2 cellular contexts compared by ENCODE assay signal in the genomic region with DNA sequence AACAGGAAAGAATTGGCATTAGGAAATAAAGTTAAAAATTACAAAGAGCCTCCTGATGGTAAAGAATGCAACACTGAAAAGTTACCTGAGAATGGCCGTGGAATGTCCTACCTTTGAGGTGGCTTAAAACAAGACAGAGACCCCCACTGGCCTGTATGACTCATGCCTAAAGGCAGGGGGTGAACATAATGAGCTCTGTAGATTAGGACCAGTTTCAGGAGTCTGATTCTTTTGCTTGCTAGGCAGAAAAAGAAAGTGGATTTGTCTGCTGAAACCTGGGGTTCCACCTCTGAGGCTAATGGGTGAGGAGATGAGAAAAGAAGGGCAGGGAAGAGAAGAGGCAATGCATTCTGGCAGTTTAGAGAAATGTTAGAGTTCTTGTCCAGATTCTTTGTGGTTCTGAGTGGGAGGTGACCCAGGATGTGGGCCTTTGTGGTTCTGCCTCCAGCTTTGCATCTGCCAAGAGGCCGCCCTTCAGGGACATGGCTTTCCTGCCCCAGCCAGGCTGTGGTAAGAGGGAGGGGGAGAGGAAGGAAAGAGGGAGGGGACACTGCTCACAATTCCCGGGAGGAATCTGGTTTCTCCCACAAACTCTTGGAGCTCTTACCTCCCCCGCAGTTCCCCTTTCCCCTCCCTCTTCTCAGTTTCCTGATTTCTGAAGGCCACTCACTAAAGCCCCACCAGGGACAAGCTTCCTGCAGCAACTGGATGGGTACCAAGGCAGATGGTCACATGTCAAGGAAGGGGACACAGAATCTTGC.
TF ChIP-seq lines count a peak whose summit lies in the region.

No MANE protein-coding gene starts in this region.

TF ChIP-seq in HEK293, 187 proteins besides CTCF, POLR2A, EP300 and RAD21 (continued from another document and continues in another):
- TF ChIP-seq, protein P1, sequence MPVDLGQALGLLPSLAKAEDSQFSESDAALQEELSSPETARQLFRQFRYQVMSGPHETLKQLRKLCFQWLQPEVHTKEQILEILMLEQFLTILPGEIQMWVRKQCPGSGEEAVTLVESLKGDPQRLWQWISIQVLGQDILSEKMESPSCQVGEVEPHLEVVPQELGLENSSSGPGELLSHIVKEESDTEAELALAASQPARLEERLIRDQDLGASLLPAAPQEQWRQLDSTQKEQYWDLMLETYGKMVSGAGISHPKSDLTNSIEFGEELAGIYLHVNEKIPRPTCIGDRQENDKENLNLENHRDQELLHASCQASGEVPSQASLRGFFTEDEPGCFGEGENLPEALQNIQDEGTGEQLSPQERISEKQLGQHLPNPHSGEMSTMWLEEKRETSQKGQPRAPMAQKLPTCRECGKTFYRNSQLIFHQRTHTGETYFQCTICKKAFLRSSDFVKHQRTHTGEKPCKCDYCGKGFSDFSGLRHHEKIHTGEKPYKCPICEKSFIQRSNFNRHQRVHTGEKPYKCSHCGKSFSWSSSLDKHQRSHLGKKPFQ (tag by site-specific recombination; IDR thresholded peaks at IDR 0.05), result no peak
- TF ChIP-seq ZNF585B (tag by site-specific recombination; IDR thresholded peaks at IDR 0.05) (no peak), ZEB2 (tag by site-specific recombination; IDR thresholded peaks at IDR 0.05) (no peak), ZNF626 (tag by site-specific recombination; IDR thresholded peaks at IDR 0.05) (no peak), ZNF404 (tag by site-specific recombination; IDR thresholded peaks at IDR 0.05) (no peak), ZNF561 (tag by site-specific recombination; IDR thresholded peaks at IDR 0.05; ENCODE audit: borderline replicate concordance) (no peak), ZNF274 (IDR thresholded peaks at IDR 0.05; ENCODE audit: low read length) (no peak), ZNF274 (tag by site-specific recombination; IDR thresholded peaks at IDR 0.05; ENCODE audit: borderline replicate concordance) (no peak), SCRT1 (tag by site-specific recombination; IDR thresholded peaks at IDR 0.05; ENCODE audit: borderline replicate concordance) (no peak), ZNF530 (tag by site-specific recombination; IDR thresholded peaks at IDR 0.05; ENCODE audit: low read depth) (no peak), ZFHX2 (tag by site-specific recombination; conservative IDR thresholded peaks at IDR 0.05) (peak; percentile 28; the same call in 1 of the 2 replicates), ZIC2 (tag by site-specific recombination; IDR thresholded peaks at IDR 0.05) (peak; percentile 47; the same call in 1 of the 2 replicates), GLIS1 (tag by site-specific recombination; IDR thresholded peaks at IDR 0.05) (peak; percentile 93)
- TF ChIP-seq, protein P2, sequence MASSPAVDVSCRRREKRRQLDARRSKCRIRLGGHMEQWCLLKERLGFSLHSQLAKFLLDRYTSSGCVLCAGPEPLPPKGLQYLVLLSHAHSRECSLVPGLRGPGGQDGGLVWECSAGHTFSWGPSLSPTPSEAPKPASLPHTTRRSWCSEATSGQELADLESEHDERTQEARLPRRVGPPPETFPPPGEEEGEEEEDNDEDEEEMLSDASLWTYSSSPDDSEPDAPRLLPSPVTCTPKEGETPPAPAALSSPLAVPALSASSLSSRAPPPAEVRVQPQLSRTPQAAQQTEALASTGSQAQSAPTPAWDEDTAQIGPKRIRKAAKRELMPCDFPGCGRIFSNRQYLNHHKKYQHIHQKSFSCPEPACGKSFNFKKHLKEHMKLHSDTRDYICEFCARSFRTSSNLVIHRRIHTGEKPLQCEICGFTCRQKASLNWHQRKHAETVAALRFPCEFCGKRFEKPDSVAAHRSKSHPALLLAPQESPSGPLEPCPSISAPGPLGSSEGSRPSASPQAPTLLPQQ (tag by site-specific recombination; IDR thresholded peaks at IDR 0.05), result no peak
- TF ChIP-seq, protein P3, sequence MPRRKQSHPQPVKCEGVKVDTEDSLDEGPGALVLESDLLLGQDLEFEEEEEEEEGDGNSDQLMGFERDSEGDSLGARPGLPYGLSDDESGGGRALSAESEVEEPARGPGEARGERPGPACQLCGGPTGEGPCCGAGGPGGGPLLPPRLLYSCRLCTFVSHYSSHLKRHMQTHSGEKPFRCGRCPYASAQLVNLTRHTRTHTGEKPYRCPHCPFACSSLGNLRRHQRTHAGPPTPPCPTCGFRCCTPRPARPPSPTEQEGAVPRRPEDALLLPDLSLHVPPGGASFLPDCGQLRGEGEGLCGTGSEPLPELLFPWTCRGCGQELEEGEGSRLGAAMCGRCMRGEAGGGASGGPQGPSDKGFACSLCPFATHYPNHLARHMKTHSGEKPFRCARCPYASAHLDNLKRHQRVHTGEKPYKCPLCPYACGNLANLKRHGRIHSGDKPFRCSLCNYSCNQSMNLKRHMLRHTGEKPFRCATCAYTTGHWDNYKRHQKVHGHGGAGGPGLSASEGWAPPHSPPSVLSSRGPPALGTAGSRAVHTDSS (tag by site-specific recombination; IDR thresholded peaks at IDR 0.05), result no peak
- TF ChIP-seq, protein P4, sequence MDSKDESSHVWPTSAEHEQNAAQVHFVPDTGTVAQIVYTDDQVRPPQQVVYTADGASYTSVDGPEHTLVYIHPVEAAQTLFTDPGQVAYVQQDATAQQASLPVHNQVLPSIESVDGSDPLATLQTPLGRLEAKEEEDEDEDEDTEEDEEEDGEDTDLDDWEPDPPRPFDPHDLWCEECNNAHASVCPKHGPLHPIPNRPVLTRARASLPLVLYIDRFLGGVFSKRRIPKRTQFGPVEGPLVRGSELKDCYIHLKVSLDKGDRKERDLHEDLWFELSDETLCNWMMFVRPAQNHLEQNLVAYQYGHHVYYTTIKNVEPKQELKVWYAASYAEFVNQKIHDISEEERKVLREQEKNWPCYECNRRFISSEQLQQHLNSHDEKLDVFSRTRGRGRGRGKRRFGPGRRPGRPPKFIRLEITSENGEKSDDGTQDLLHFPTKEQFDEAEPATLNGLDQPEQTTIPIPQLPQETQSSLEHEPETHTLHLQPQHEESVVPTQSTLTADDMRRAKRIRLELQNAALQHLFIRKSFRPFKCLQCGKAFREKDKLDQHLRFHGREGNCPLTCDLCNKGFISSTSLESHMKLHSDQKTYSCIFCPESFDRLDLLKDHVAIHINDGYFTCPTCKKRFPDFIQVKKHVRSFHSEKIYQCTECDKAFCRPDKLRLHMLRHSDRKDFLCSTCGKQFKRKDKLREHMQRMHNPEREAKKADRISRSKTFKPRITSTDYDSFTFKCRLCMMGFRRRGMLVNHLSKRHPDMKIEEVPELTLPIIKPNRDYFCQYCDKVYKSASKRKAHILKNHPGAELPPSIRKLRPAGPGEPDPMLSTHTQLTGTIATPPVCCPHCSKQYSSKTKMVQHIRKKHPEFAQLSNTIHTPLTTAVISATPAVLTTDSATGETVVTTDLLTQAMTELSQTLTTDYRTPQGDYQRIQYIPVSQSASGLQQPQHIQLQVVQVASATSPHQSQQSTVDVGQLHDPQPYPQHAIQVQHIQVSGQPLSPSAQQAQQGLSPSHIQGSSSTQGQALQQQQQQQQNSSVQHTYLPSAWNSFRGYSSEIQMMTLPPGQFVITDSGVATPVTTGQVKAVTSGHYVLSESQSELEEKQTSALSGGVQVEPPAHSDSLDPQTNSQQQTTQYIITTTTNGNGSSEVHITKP (tag by site-specific recombination; IDR thresholded peaks at IDR 0.05), result peak; percentile 17; the same call in 1 of the 2 replicates
- TF ChIP-seq, protein P5, sequence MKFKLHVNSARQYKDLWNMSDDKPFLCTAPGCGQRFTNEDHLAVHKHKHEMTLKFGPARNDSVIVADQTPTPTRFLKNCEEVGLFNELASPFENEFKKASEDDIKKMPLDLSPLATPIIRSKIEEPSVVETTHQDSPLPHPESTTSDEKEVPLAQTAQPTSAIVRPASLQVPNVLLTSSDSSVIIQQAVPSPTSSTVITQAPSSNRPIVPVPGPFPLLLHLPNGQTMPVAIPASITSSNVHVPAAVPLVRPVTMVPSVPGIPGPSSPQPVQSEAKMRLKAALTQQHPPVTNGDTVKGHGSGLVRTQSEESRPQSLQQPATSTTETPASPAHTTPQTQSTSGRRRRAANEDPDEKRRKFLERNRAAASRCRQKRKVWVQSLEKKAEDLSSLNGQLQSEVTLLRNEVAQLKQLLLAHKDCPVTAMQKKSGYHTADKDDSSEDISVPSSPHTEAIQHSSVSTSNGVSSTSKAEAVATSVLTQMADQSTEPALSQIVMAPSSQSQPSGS (tag by site-specific recombination; IDR thresholded peaks at IDR 0.05; ENCODE audit: low read depth), result no peak

TF ChIP-seq in GM12878, 131 proteins besides CTCF, POLR2A, EP300 and RAD21 (continued from another document):
- TF ChIP-seq, protein P6, sequence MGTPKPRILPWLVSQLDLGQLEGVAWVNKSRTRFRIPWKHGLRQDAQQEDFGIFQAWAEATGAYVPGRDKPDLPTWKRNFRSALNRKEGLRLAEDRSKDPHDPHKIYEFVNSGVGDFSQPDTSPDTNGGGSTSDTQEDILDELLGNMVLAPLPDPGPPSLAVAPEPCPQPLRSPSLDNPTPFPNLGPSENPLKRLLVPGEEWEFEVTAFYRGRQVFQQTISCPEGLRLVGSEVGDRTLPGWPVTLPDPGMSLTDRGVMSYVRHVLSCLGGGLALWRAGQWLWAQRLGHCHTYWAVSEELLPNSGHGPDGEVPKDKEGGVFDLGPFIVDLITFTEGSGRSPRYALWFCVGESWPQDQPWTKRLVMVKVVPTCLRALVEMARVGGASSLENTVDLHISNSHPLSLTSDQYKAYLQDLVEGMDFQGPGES (IDR thresholded peaks at IDR 0.05), result no peak
- no peak for TF ChIP-seq CBX5 (IDR thresholded peaks at IDR 0.05; ENCODE audit: low read depth)
